In genomic region chr21:6456011-6456661, GRCh38 we compare ENCODE assay signal across 6 cellular contexts.
DNase-seq lines count a peak whose midpoint lies in the region; ATAC-seq, FAIRE-seq and TF ChIP-seq lines count a peak whose summit lies in the region.
"Not testable (repeated sequence)": the region's sequence is repeated elsewhere in the genome, so short reads cannot be mapped to it uniquely, and the experiment has no call there.

No MANE protein-coding gene starts in this region.

- not testable (repeated sequence) for H3K27me3 ChIP-seq in body of pancreas; HepG2 (ENCODE audit: control insufficient read depth in 1 of 2, insufficient read depth in 2 of 2, low read length in 2 of 2); thoracic aorta (replicated peaks; ENCODE audit: insufficient read depth)

- DNase-seq in body of pancreas; left colon; HepG2 (ENCODE audit: low spot score); sciatic nerve (ENCODE audit: low spot score); thoracic aorta (ENCODE audit: low spot score): not testable (repeated sequence)

- TF ChIP-seq RAD21 in HepG2 (CRISPR knock-in tag; IDR thresholded peaks at IDR 0.05), result not testable (repeated sequence)

- not testable (repeated sequence) for H3K4me1 ChIP-seq in body of pancreas; HepG2 (ENCODE audit: insufficient read depth, low read length); thoracic aorta (ENCODE audit: control insufficient read depth in 1 of 2, low read depth in 2 of 2)

- H2AFZ ChIP-seq in HepG2 (ENCODE audit: low read length), result not testable (repeated sequence)

- H3K9ac ChIP-seq in HepG2 (ENCODE audit: insufficient read depth, low read depth, low read length), result not testable (repeated sequence)

- POLR2A ChIA-PET in HepG2 (lab: Yijun Ruan, JAX), result not testable (repeated sequence)

- H3K79me2 ChIP-seq in HepG2 (ENCODE audit: insufficient read depth, low read length), result not testable (repeated sequence)

- WGBS in body of pancreas, 2 donors, result no CpG with 5 or more reads among the region's 18 CpGs
- WGBS in HepG2 (ENCODE audit: low lambda C conversion rate), result no CpG with 5 or more reads among the region's 18 CpGs

- CTCF ChIA-PET in HepG2 (lab: Yijun Ruan, JAX; ENCODE audit: low intra/inter-chr PET ratio, low total read pairs), result not testable (repeated sequence)

- not testable (repeated sequence) for TF ChIP-seq EP300 in HepG2 (IDR thresholded peaks at IDR 0.05; ENCODE audit: low read depth in 2 of 2, low read length in 2 of 2); HepG2 (CRISPR knock-in tag; IDR thresholded peaks at IDR 0.05; ENCODE audit: borderline replicate concordance)

- not testable (repeated sequence) for H4K20me1 ChIP-seq in HepG2 (ENCODE audit: insufficient read depth, low read length)

- not testable (repeated sequence) for H3K4me2 ChIP-seq in HepG2 (ENCODE audit: low read depth, low read length)

- not testable (repeated sequence) for TF ChIP-seq CTCF in body of pancreas (IDR thresholded peaks at IDR 0.05); HepG2 (CRISPR knock-in tag; IDR thresholded peaks at IDR 0.05); thoracic aorta (IDR thresholded peaks at IDR 0.05)

- H3K4me3 ChIP-seq in body of pancreas; HepG2 (replicated peaks in 1 of 3; ENCODE audit: insufficient read depth in 1 of 3, low read depth in 2 of 3, low read length in 3 of 3); thoracic aorta: not testable (repeated sequence)

- in situ Hi-C loops in HepG2 (cut with HindIII; ENCODE audit: extremely low pct_ligation_motif_present, low pct_unique_long_range_greater_than_20kb), result not testable (repeated sequence)

- not testable (repeated sequence) for TF ChIP-seq POLR2A in body of pancreas (IDR thresholded peaks at IDR 0.05); HepG2 (IDR thresholded peaks at IDR 0.05; ENCODE audit: insufficient read depth in 1 of 2, low read depth in 2 of 2, low read length in 2 of 2)

- FAIRE-seq in HepG2 (lab: Jason Lieb, UNC), result not testable (repeated sequence)

- not testable (repeated sequence) for H3K9me3 ChIP-seq in body of pancreas; HepG2 (ENCODE audit: low read length); thoracic aorta

- H3K27ac ChIP-seq in body of pancreas; HepG2 (ENCODE audit: extremely low read length, insufficient read depth, low read length); thoracic aorta: not testable (repeated sequence)

- intact Hi-C loops in body of pancreas (cut with DNase I); left colon (cut with DNase I, micrococcal nuclease); HepG2 (cut with micrococcal nuclease; ENCODE audit: unreplicated experiment); sciatic nerve (cut with DNase I): not testable (repeated sequence)

- ATAC-seq in SK-N-SH treated with all-trans-retinoic acid at 6 μM for 48 hours (peak; percentile 60), body of pancreas (peak; percentile 41), left colon (peak; percentile 20), sciatic nerve (peak; percentile 16), thoracic aorta (ENCODE audit: insufficient number of reproducible peaks, low FRiP score, low read depth) (peak; percentile 43)
- ATAC-seq in HepG2, result not testable (repeated sequence)

- H3K36me3 ChIP-seq in body of pancreas (replicated peaks in 1 of 2; ENCODE audit: insufficient read depth in 1 of 2, low read depth in 2 of 2); HepG2 (replicated peaks in 1 of 2; ENCODE audit: control insufficient read depth in 1 of 2, insufficient read depth in 2 of 2, low read length in 2 of 2); thoracic aorta: not testable (repeated sequence)

- TSS peak; percentile 45 for BruUV-seq in HepG2 (replicated peaks; lab: Mats Ljungman, UMichigan)
